19 cellular contexts compared by ENCODE assay signal in genomic region chr19:4991538-4991937, GRCh38.
"Had no signal": no experiment of that assay in that cellular context is flagged by ENCODE, and none has a peak within 500 bp of the region (broad histone marks: within the 10 kb centered on the region; RNA-seq: fewer than 3 reads in every experiment).

No MANE protein-coding gene starts in this region.

- ATAC-seq: effector memory CD8-positive, alpha-beta T cell; sciatic nerve; stimulated activated effector memory CD8-positive, alpha-beta T cell treated with anti-CD3 and anti-CD28 coated beads, Interleukin-12 subunit alpha, Interleukin-12 subunit beta, amount 100 ng/mL, for 72 hours; T-helper 17 cell had no signal

- DNase-seq: activated CD4-positive, alpha-beta memory T cell treated with anti-CD3 and anti-CD28 coated beads for 36 hours; activated gamma-delta T cell treated with Interleukin-2 at 50 U/mL for 16 hours; activated T-cell treated with anti-CD3 and anti-CD28 coated beads for 4 hours; amniotic stem cell; caudate nucleus; effector memory CD8-positive, alpha-beta T cell; foreskin fibroblast; hippocampal formation; stimulated activated CD4-positive, alpha-beta T cell treated with anti-CD3 and anti-CD28 coated beads, Interleukin-4, amount 100 ng/mL, for 24 hours; stomach; T-helper 17 cell; upper lobe of left lung had no signal

- H3K36me3 ChIP-seq: neural progenitor cell had no signal

- H3K9me3 Mint-ChIP-seq: activated T-helper 1 cell treated with anti-CD3 and anti-CD28 coated beads, Interleukin-12 subunit alpha, Interleukin-12 subunit beta, Interleukin-2, Interleukin-4 antibody, amounts not matched to agents 30 ng/mL and 10 ng/mL and 1 ng/mL, durations not matched to agents 14 hours and 24 hours and 36 hours; effector memory CD8-positive, alpha-beta T cell had no signal

- H3K4me3 Mint-ChIP-seq: activated CD4-positive, alpha-beta memory T cell treated with anti-CD3 and anti-CD28 coated beads for 36 hours; activated naive CD8-positive, alpha-beta T cell; activated T-helper 1 cell treated with anti-CD3 and anti-CD28 coated beads, Interleukin-12 subunit alpha, Interleukin-12 subunit beta, Interleukin-2, Interleukin-4 antibody, amounts not matched to agents 30 ng/mL and 10 ng/mL and 1 ng/mL, durations not matched to agents 14 hours and 24 hours and 36 hours; effector memory CD8-positive, alpha-beta T cell; neural progenitor cell; stimulated activated effector memory CD8-positive, alpha-beta T cell treated with anti-CD3 and anti-CD28 coated beads, Interleukin-12 subunit alpha, Interleukin-12 subunit beta, amount 100 ng/mL, for 72 hours; T-helper 17 cell had no signal

- H3K9ac ChIP-seq: neural progenitor cell had no signal

- H3K9me3 ChIP-seq: stomach, upper lobe of left lung had no signal

- H3K27ac Mint-ChIP-seq: activated CD4-positive, alpha-beta memory T cell treated with anti-CD3 and anti-CD28 coated beads for 36 hours; activated naive CD8-positive, alpha-beta T cell; activated T-helper 1 cell treated with anti-CD3 and anti-CD28 coated beads, Interleukin-12 subunit alpha, Interleukin-12 subunit beta, Interleukin-2, Interleukin-4 antibody, amounts not matched to agents 30 ng/mL and 10 ng/mL and 1 ng/mL, durations not matched to agents 14 hours and 24 hours and 36 hours; effector memory CD8-positive, alpha-beta T cell; neural progenitor cell; stimulated activated effector memory CD8-positive, alpha-beta T cell treated with anti-CD3 and anti-CD28 coated beads, Interleukin-12 subunit alpha, Interleukin-12 subunit beta, amount 100 ng/mL, for 72 hours; T-helper 17 cell had no signal

- H3K4me2 ChIP-seq: neural progenitor cell had no signal

- FAIRE-seq: islet of Langerhans had no signal

- H3K27me3 Mint-ChIP-seq: activated CD4-positive, alpha-beta memory T cell treated with anti-CD3 and anti-CD28 coated beads for 36 hours; activated naive CD8-positive, alpha-beta T cell; effector memory CD8-positive, alpha-beta T cell; T-helper 17 cell had no signal

- H3K27me3 ChIP-seq: neural progenitor cell, stomach, upper lobe of left lung had no signal

- H3K27ac ChIP-seq: epithelial cell of prostate, neural progenitor cell, stomach, upper lobe of left lung had no signal

- H2AFZ ChIP-seq: neural progenitor cell had no signal

- H3K4me3 ChIP-seq: neural progenitor cell, stomach, upper lobe of left lung had no signal
